In genomic region chrX:53441531-53442321, GRCh38 we compare ENCODE assay signal across 8 cellular contexts. TPM values are rescaled to one million over a fixed set of nuclear protein-coding genes. Genes with fewer than 3 reads are reported as not detected.
DNase-seq lines count a peak whose midpoint lies in the region; ATAC-seq lines count a peak whose summit lies in the region.

No MANE protein-coding gene starts in this region.

- H3K4me3 Mint-ChIP-seq in activated T-cell treated with anti-CD3 and anti-CD28 coated beads, Interleukin-2, amount 50 U/mL, for 4 hours, result peak overlapping the region; percentile 77

- H3K9me3 ChIP-seq in BLaER1 (no peaks in the 10 kb centered on the region), HUES48 (ENCODE audit: control insufficient read depth, insufficient read depth, low read length) (peaks cover 13% of the 10 kb centered on the region; the same call in 1 of the 2 replicates), NT2/D1 (ENCODE audit: insufficient read depth, low read length) (no peaks in the 10 kb centered on the region)

- no peaks in the 10 kb centered on the region for H4K20me1 ChIP-seq in BLaER1

- H3K27me3 Mint-ChIP-seq in activated T-cell treated with anti-CD3 and anti-CD28 coated beads, Interleukin-2, amount 50 U/mL, for 4 hours (ENCODE audit: low read depth), result no peaks in the 10 kb centered on the region

- H3K9me3 Mint-ChIP-seq in activated T-cell treated with anti-CD3 and anti-CD28 coated beads, Interleukin-2, amount 50 U/mL, for 4 hours, result no peaks in the 10 kb centered on the region

- H3K4me3 ChIP-seq in BLaER1 (peak overlapping the region; percentile 63), HUES48 (ENCODE audit: low read depth, low read length) (peak overlapping the region; percentile 70), NT2/D1 (ENCODE audit: insufficient read length, low read depth) (peak overlapping the region; percentile 73)

- H3K27ac ChIP-seq in BLaER1 (no peak overlapping the region), HUES48 (ENCODE audit: low read depth, low read length) (no peak overlapping the region)

- H3K4me1 Mint-ChIP-seq in activated T-cell treated with anti-CD3 and anti-CD28 coated beads, Interleukin-2, amount 50 U/mL, for 4 hours (ENCODE audit: low read depth), result peaks cover 7% of the 10 kb centered on the region

- ATAC-seq in GM19463 (IDR thresholded peaks at IDR 0.05; ENCODE audit: unreplicated experiment) (peak; percentile 85), esophagus mucosa (peak; percentile 83)
- peak; percentile 83 to 87 for ATAC-seq in activated T-cell treated with anti-CD3 and anti-CD28 coated beads, Interleukin-2, amount 50 U/mL, for 4 hours

- H3K27me3 ChIP-seq in BLaER1 (peaks cover 49% of the 10 kb centered on the region), HUES48 (ENCODE audit: control insufficient read depth, insufficient read depth, low read length) (peaks cover 8% of the 10 kb centered on the region), NT2/D1 (ENCODE audit: insufficient read depth, insufficient read length) (peaks cover 54% of the 10 kb centered on the region)

- H3K36me3 ChIP-seq in BLaER1 (no peaks in the 10 kb centered on the region), HUES48 (ENCODE audit: control insufficient read depth, insufficient read depth, low read length) (no peaks in the 10 kb centered on the region), NT2/D1 (ENCODE audit: insufficient read depth, insufficient read length, low read length) (no peaks in the 10 kb centered on the region)

- DNase-seq in NT2/D1 (ENCODE audit: low read depth, low spot score), result peak; percentile 78
- DNase-seq in activated T-cell treated with anti-CD3 and anti-CD28 coated beads, Interleukin-2, amount 50 U/mL, for 4 hours, result peak; percentile 64
- DNase-seq in myocyte (ENCODE audit: low read depth), result peak; percentile 68
- DNase-seq in stimulated activated CD8-positive, alpha-beta memory T cell treated with anti-CD3 and anti-CD28 coated beads, Interleukin-7, amount 100 ng/mL, for 48 hours (ENCODE audit: extremely low read depth in 1 of 2, low read depth in 1 of 2), result peak; percentile 57 to 72

- peak overlapping the region; percentile 7; the same call in 1 of the 2 replicates for H3K9ac ChIP-seq in BLaER1
- no peak overlapping the region for H3K9ac ChIP-seq in HUES48 (ENCODE audit: low read depth, low read length)
- peak overlapping the region; percentile 86 for H3K9ac ChIP-seq in NT2/D1 (ENCODE audit: insufficient read length, low read depth)

- H3K36me3 Mint-ChIP-seq in activated T-cell treated with anti-CD3 and anti-CD28 coated beads, Interleukin-2, amount 50 U/mL, for 4 hours (ENCODE audit: insufficient read depth), result no peaks in the 10 kb centered on the region

- peaks cover 5% of the 10 kb centered on the region; the same call in 1 of the 2 replicates for H3K4me1 ChIP-seq in BLaER1
- 0 out of 2 replicates have a peak, but pooled peaks cover 6% of the 10 kb centered on the region for H3K4me1 ChIP-seq in HUES48 (ENCODE audit: control insufficient read depth, insufficient read depth, low read length)
- H3K4me1 ChIP-seq in NT2/D1 (ENCODE audit: insufficient read depth, insufficient read length), result peaks cover 14% of the 10 kb centered on the region

- H3K4me2 ChIP-seq in BLaER1, result peak overlapping the region; percentile 79

RNA-seq across cellular contexts. Expression of gene HSD17B10, which starts 7.6 kb away (rescaled TPM):
- 100 to 1,000 TPM; 188 to 205 (median 188) TPM for total RNA-seq in activated T-cell treated with anti-CD3 and anti-CD28 coated beads, Interleukin-2, amount 50 U/mL, for 4 hours
- total RNA-seq in esophagus mucosa (132 TPM), myocyte (80.2 and 95.6 TPM in 2 replicates)
- polyA plus RNA-seq in myocyte (2012), result 112 TPM

RNA-seq across cellular contexts. Expression of gene RIBC1, which starts 19.1 kb away (rescaled TPM):
- 1 to 10 TPM in 2 of 3 donors, under 1 TPM in 1; 0.43 to 1.5 (median 1.0) TPM for total RNA-seq in activated T-cell treated with anti-CD3 and anti-CD28 coated beads, Interleukin-2, amount 50 U/mL, for 4 hours
- total RNA-seq in esophagus mucosa (0.36 TPM), myocyte (0.16 and 1.1 TPM in 2 replicates)
- polyA plus RNA-seq in myocyte (2012), result 0.98 TPM

RNA-seq across cellular contexts. Expression of gene SMC1A, which starts 19.3 kb away (rescaled TPM):
- total RNA-seq in activated T-cell treated with anti-CD3 and anti-CD28 coated beads, Interleukin-2, amount 50 U/mL, for 4 hours, result 100 to 1,000 TPM in 2 of 3 donors, 10 to 100 TPM in 1; 93.9 to 125 (median 109) TPM
- total RNA-seq in esophagus mucosa, result 52.5 TPM
- 14.9 and 22.1 TPM in 2 replicates for total RNA-seq in myocyte
- polyA plus RNA-seq in myocyte (2012), result 18.5 TPM
